In genomic region chr17:75587718-75588545, GRCh38 we compare ENCODE assay signal across 8 cellular contexts. TPM values are rescaled to one million over a fixed set of nuclear protein-coding genes. Genes with fewer than 3 reads are reported as not detected.
DNase-seq lines count a peak whose midpoint lies in the region; ATAC-seq and TF ChIP-seq lines count a peak whose summit lies in the region.

MYO15B (plus strand) TSS chr17:75587800; CDS start chr17:75588058, 258 bp downstream.

- TF ChIP-seq EP300 in ovary (IDR thresholded peaks at IDR 0.05): no peak

- H3K79me1 ChIP-seq in H9 (ENCODE audit: insufficient read depth, low read depth, low read length, poor library complexity, severe bottlenecking): no peaks in the 10 kb centered on the region

- no peak within 1 kb of the TSS for H3K27ac Mint-ChIP-seq in H9

- H3K79me2 ChIP-seq in H9 (ENCODE audit: insufficient read depth, low read length): no peaks in the 10 kb centered on the region

- H4K20me1 ChIP-seq in H9 (ENCODE audit: control insufficient read depth, insufficient read depth, insufficient read length): no peaks in the 10 kb centered on the region

- no peak within 1 kb of the TSS for H2AK5ac ChIP-seq in H9 (ENCODE audit: insufficient read length, low read length)

- POLR2A ChIA-PET in Panc1 (lab: Charles Lee): no interaction called here

- peak; percentile 15 for TF ChIP-seq POLR2A in ovary (IDR thresholded peaks at IDR 0.05)

- peaks cover 4 to 5% of the 10 kb centered on the region in 2 experiments; a peak in 3 of 4 replicates for H3K4me1 Mint-ChIP-seq in H9

- no peak within 1 kb of the TSS for H3K23ac ChIP-seq in H9 (ENCODE audit: insufficient read length, low read depth, low read length)

- no peaks in the 10 kb centered on the region for H3K9me3 ChIP-seq in H9 (ENCODE audit: control insufficient read depth, low read depth, low read length)
- no peaks in the 10 kb centered on the region for H3K9me3 ChIP-seq in Panc1 (ENCODE audit: control insufficient read depth, insufficient read depth, low read depth, low read length)
- no peaks in the 10 kb centered on the region for H3K9me3 ChIP-seq in ovary
- no peaks in the 10 kb centered on the region for H3K9me3 ChIP-seq in tibial artery

- CTCF ChIA-PET in Panc1 (lab: Charles Lee): interaction anchor here (0.8 kb wide), 1 partner anchor 236 kb away, joined by 3 read pairs; no protein-coding TSS in a partner anchor

- H3K27me3 ChIP-seq in H9 (ENCODE audit: insufficient read depth, low read length): no peaks in the 10 kb centered on the region
- no peaks in the 10 kb centered on the region for H3K27me3 ChIP-seq in Panc1 (ENCODE audit: control insufficient read depth, insufficient read depth, low read length)
- H3K27me3 ChIP-seq in ovary: no peaks in the 10 kb centered on the region
- H3K27me3 ChIP-seq in tibial artery: peaks cover 0 to 12% of the 10 kb centered on the region in 2 donors

- TF ChIP-seq CTCF in H9 (conservative IDR thresholded peaks at IDR 0.05) (peak; percentile 57; the same call in 2 of the 3 replicates), Panc1 (IDR thresholded peaks at IDR 0.05) (no peak), ovary (IDR thresholded peaks at IDR 0.05) (peak in 2 of 3 donors; percentile 57 to 60), tibial artery (IDR thresholded peaks at IDR 0.05) (peak; percentile 26 to 34)

- no peak within 1 kb of the TSS for H2BK15ac ChIP-seq in H9 (ENCODE audit: low read depth, low read length)

- WGBS in H9 (ENCODE audit: extremely low coverage, insufficient read length, low lambda C conversion rate): no CpG with 5 or more reads among the region's 76 CpGs
- 1 to 10% (median 4%) methylated on average over 14 to 76 of the region's 76 CpGs for WGBS in ovary, 3 donors

- ATAC-seq in Panc1: no peak
- peak; percentile 43 for ATAC-seq in Right ventricle myocardium inferior
- no peak for ATAC-seq in HG02798 (IDR thresholded peaks at IDR 0.05; ENCODE audit: poor library complexity, unreplicated experiment)
- no peak for ATAC-seq in HG03045 (IDR thresholded peaks at IDR 0.05; ENCODE audit: unreplicated experiment)

- no peak within 1 kb of the TSS for H4K91ac ChIP-seq in H9 (ENCODE audit: insufficient read length, low read depth, low read length)

- peak within 1 kb of the TSS; percentile 63 to 66 for H3K4me3 Mint-ChIP-seq in H9

- H3K27me3 Mint-ChIP-seq in H9 (ENCODE audit: low read depth): peaks cover 4% of the 10 kb centered on the region

- H3K27ac ChIP-seq in H9 (ENCODE audit: insufficient read length, low read depth, low read length) (no peak within 1 kb of the TSS), Panc1 (ENCODE audit: low read length) (peak within 1 kb of the TSS; percentile 71), ovary (peak within 1 kb of the TSS; percentile 93 to 98), tibial artery (peak within 1 kb of the TSS; percentile 63 to 84)

- intact Hi-C loops in Panc1 (cut with micrococcal nuclease; ENCODE audit: unreplicated experiment): no loop called here
- intact Hi-C loops in Right ventricle myocardium inferior (cut with DNase I): loop anchor here (5.0 kb wide), 2 partner anchors 71 to 161 kb away; partner anchors contain the start of genes CASKIN2 and TSEN54
- intact Hi-C loops in ovary (cut with DNase I): loop anchor here (1.0 to 10.0 kb wide), 6 partner anchors 61 to 163 kb away; partner anchors contain the start of genes CASKIN2 (in 2 of the 4), LLGL2 (in 1 of the 4) and TSEN54 (in 1 of the 4)
- intact Hi-C loops in tibial artery (cut with DNase I; ENCODE audit: low total_unique reads): loop anchor here (5.0 kb wide), 2 partner anchors 66 to 161 kb away; no protein-coding TSS in a partner anchor

- BruUV-seq in Panc1 (replicated peaks; lab: Mats Ljungman, UMichigan): no TSS peak

- no peak within 1 kb of the TSS for H4K8ac ChIP-seq in H9 (replicated peaks; ENCODE audit: insufficient read length, low read depth, low read length)

- peaks cover 5 to 7% of the 10 kb centered on the region in 2 experiments; a peak in 4 of 5 replicates for H3K9me3 Mint-ChIP-seq in H9

- no peak within 1 kb of the TSS for H2BK5ac ChIP-seq in H9 (ENCODE audit: insufficient read length, low read length)

- H2BK12ac ChIP-seq in H9 (ENCODE audit: insufficient read length, low read depth, low read length): no peak within 1 kb of the TSS

- H3K36me3 ChIP-seq in Panc1 (ENCODE audit: control insufficient read depth, insufficient read depth, low read length): no peaks in the 10 kb centered on the region
- H3K36me3 ChIP-seq in ovary: no peaks in the 10 kb centered on the region
- no peaks in the 10 kb centered on the region for H3K36me3 ChIP-seq in tibial artery

- H3K4ac ChIP-seq in H9 (ENCODE audit: low read depth, low read length): no peak within 1 kb of the TSS

- H3K18ac ChIP-seq in H9 (ENCODE audit: insufficient read length, low read depth, low read length): peak within 1 kb of the TSS; percentile 46

- no peak within 1 kb of the TSS for H3K9ac ChIP-seq in H9 (ENCODE audit: extremely low read depth, insufficient read length, low read length)

- no peak within 1 kb of the TSS; a peak in 1 of 4 replicates for H3K4me3 ChIP-seq in Panc1 (ENCODE audit: low read depth in 2 of 2, low read length in 2 of 2)
- H3K4me3 ChIP-seq in ovary: peak within 1 kb of the TSS; percentile 74
- peak within 1 kb of the TSS; percentile 61 for H3K4me3 ChIP-seq in tibial artery

- no peak within 1 kb of the TSS for H2BK120ac ChIP-seq in H9 (ENCODE audit: low read depth, low read length, poor library complexity, severe bottlenecking)

- H3K4me1 ChIP-seq in H9 (ENCODE audit: insufficient read depth, low read length) (0 out of 2 replicates have a peak, but pooled peaks cover 3% of the 10 kb centered on the region), Panc1 (ENCODE audit: control insufficient read depth, insufficient read depth, low read length) (peaks cover 5% of the 10 kb centered on the region; the same call in 1 of the 2 replicates), ovary (ENCODE audit: insufficient read depth) (peaks cover 6% of the 10 kb centered on the region), tibial artery (peaks cover 0 to 27% (median 19%) of the 10 kb centered on the region in 4 donors)

- DNase-seq in H9: peak; percentile 85
- DNase-seq in Panc1 (ENCODE audit: low read depth, low spot score): no peak
- DNase-seq in activated gamma-delta T cell treated with Interleukin-2 at 50 U/mL for 16 hours: peak; percentile 67
- DNase-seq in Right ventricle myocardium inferior (ENCODE audit: missing footprints): peak; percentile 87
- DNase-seq in ovary: peak; percentile 64 to 85 (median 74)
- DNase-seq in tibial artery: peak in 1 of 2 donors; percentile 35

- H3K23me2 ChIP-seq in H9 (ENCODE audit: insufficient read length, low read depth, low read length, poor library complexity, severe bottlenecking): peaks cover 13% of the 10 kb centered on the region

- no peak within 1 kb of the TSS for H4K5ac ChIP-seq in H9 (ENCODE audit: insufficient read length, low read depth, low read length)

- peak within 1 kb of the TSS; percentile 67 for H3K14ac ChIP-seq in H9 (ENCODE audit: insufficient read depth, low read length)

- peaks cover 0 to 3% (median 1%) of the 10 kb centered on the region in 3 experiments; a peak in 4 of 7 replicates for H3K36me3 Mint-ChIP-seq in H9 (ENCODE audit: insufficient read depth in 1 of 3, low read depth in 3 of 3)

- H2AFZ ChIP-seq in H9 (ENCODE audit: low read length): no peak within 1 kb of the TSS

- H3K4me2 ChIP-seq in H9 (ENCODE audit: insufficient read depth, insufficient read length, low read length): peak within 1 kb of the TSS; percentile 43

- no peak within 1 kb of the TSS for H3K56ac ChIP-seq in H9 (ENCODE audit: insufficient read length, low read depth, low read length)

- no peak within 1 kb of the TSS for H2BK20ac ChIP-seq in H9 (ENCODE audit: low read depth, low read length, poor library complexity, severe bottlenecking)

- in situ Hi-C loops in Panc1 (cut with HindIII; ENCODE audit: low pct_unique_long_range_greater_than_20kb, low sequenced_read_pairs): no loop called here

- no peak within 1 kb of the TSS for H3T11ph ChIP-seq in H9 (ENCODE audit: low read length)

RNA-seq across cellular contexts. Expression of gene MYO15B, which starts in this region (rescaled TPM):
- total RNA-seq in H9 (2021) (35.3 and 41.9 TPM in 2 replicates), Panc1 (2021; ENCODE audit: unreplicated experiment) (26.5 TPM), Right ventricle myocardium inferior (43.7 TPM), ovary (100 to 1,000 TPM; 152 to 383 (median 239) TPM)
- polyA plus RNA-seq in Panc1 (2012; ENCODE audit: insufficient read length): 26.4 TPM
- polyA plus RNA-seq in ovary: 100 to 1,000 TPM in 1 of 2 donors, 10 to 100 TPM in 1; 31.0 to 161 TPM

Comparison
In these comparisons a context has a peak if more than half of its experiments do, and no peak if none do; other contexts are left out.
1. H3K4me3 ChIP-seq: peak in ovary (single experiment) and tibial artery (2 of 2); none in Panc1 (0 of 2).